1 cellular context compared by ENCODE assay signal in the genomic region with DNA sequence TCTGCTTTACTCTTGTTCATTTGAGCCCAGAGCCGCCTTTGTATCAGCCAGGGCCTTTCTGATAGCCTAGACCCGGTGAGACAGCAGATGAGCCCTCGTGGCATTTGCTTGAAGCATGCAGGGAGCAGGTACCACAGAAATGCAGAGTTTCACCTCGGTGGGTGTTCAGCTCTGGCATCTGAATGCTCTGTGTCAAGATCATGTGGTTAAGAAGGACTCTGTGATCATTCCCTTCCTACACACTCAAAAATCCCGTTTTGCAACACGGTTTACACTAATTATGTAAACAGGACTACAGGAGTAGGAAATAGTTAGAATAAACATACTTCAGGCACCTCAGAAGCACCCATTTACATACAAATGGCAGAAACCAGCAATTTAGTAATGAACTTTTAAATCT.
A peak's percentile ranks its signal among the peaks of the same experiment; 100 is the strongest.
TF ChIP-seq lines count a peak whose summit lies in the region.

No MANE protein-coding gene starts in this region.

TF ChIP-seq in IMR-90, 13 proteins besides CTCF, POLR2A, EP300 and RAD21 (continued from another document):
- TF ChIP-seq, protein P1, sequence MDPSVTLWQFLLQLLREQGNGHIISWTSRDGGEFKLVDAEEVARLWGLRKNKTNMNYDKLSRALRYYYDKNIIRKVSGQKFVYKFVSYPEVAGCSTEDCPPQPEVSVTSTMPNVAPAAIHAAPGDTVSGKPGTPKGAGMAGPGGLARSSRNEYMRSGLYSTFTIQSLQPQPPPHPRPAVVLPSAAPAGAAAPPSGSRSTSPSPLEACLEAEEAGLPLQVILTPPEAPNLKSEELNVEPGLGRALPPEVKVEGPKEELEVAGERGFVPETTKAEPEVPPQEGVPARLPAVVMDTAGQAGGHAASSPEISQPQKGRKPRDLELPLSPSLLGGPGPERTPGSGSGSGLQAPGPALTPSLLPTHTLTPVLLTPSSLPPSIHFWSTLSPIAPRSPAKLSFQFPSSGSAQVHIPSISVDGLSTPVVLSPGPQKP (IDR thresholded peaks at IDR 0.05; ENCODE audit: borderline replicate concordance, low read depth, low read length): no peak
- TF ChIP-seq MXI1 (IDR thresholded peaks at IDR 0.05; ENCODE audit: borderline replicate concordance, low read depth, low read length) (0 out of 2 replicates have a peak, but pooled peaks have one; percentile 23), CHD1 (IDR thresholded peaks at IDR 0.05; ENCODE audit: low read depth, low read length) (no peak), BHLHE40 (IDR thresholded peaks at IDR 0.05; ENCODE audit: low read depth, low read length) (peak; percentile 46; the same call in 1 of the 2 replicates), RFX5 (IDR thresholded peaks at IDR 0.05; ENCODE audit: low read depth, low read length) (no peak), SMC3 (IDR thresholded peaks at IDR 0.05; ENCODE audit: low read depth, low read length) (no peak)
